In the genomic region with DNA sequence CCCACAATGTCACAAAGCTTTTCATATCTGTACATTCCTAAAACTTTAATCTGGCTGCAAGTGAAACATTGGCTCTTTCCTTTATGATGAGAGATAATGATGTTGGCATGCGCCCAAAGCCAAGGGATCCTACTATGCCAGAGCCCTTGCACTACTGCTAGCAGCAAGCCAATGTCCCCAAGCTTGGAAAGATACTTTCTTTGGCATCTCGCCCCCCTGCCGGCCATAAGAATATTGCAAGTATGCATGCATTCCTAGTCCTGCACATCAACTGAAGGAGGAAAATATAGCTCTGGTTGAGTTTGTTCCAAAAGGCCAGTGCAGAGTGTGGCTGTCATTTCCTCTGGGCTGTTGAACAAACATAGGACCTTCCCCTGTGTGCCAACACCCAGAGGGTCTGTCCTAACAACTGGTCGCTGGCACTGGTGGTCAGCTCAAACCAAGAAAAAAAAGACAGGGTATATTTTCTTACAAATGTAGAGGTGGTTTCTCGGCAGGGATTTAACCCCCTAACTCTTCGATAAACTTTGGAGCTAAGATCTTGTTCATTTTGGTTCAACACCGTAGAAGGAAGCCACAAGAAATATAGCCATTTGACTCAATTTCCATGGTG, we compare ENCODE assay signal across 8 cellular contexts. TPM values are rescaled to one million over a fixed set of nuclear protein-coding genes. Genes with fewer than 3 reads are reported as not detected.
DNase-seq lines count a peak whose midpoint lies in the region; ATAC-seq and TF ChIP-seq lines count a peak whose summit lies in the region.

No MANE protein-coding gene starts in this region.

- peak; percentile 60 for DNase-seq in DMS53 (lab: John Stamatoyannopoulos, UW)
- no peak for DNase-seq in DMS53 treated with DMSO at 0.1 percent for 48 hours (lab: John Stamatoyannopoulos, UW; ENCODE audit: unreplicated experiment)
- peak; percentile 52 for DNase-seq in HFFc6
- peak in 1 of 3 donors; percentile 25 for DNase-seq in T-helper 17 cell
- DNase-seq in effector memory CD8-positive, alpha-beta T cell: peak; percentile 18 to 50 (median 21)
- DNase-seq in neural progenitor cell (ENCODE audit: low spot score): peak; percentile 13

- no peaks in the 10 kb centered on the region for H3K27me3 ChIP-seq in neural progenitor cell

- H3K79me2 ChIP-seq in neural progenitor cell (ENCODE audit: low read depth): no peaks in the 10 kb centered on the region

- H4K20me1 ChIP-seq in neural progenitor cell (ENCODE audit: low read depth): no peaks in the 10 kb centered on the region

- H3F3A ChIP-seq in neural progenitor cell (ENCODE audit: low read depth): no peaks in the 10 kb centered on the region

- H3K4me3 Mint-ChIP-seq in HFFc6 (no peak overlapping the region), T-helper 17 cell (no peak overlapping the region), neural progenitor cell (no peak overlapping the region)
- H3K4me3 Mint-ChIP-seq in effector memory CD8-positive, alpha-beta T cell: no peak overlapping the region

- ATAC-seq in T-helper 17 cell: no peak
- no peak for ATAC-seq in effector memory CD8-positive, alpha-beta T cell (replicated peaks)
- ATAC-seq in HG03521 (IDR thresholded peaks at IDR 0.05; ENCODE audit: unreplicated experiment): no peak
- no peak for ATAC-seq in HG02588 (IDR thresholded peaks at IDR 0.05; ENCODE audit: unreplicated experiment)

- H3K27ac Mint-ChIP-seq in HFFc6 (no peak overlapping the region), T-helper 17 cell (peak overlapping the region; percentile 29), neural progenitor cell (no peak overlapping the region)
- H3K27ac Mint-ChIP-seq in effector memory CD8-positive, alpha-beta T cell: no peak overlapping the region

- H3K4me1 Mint-ChIP-seq in HFFc6 (ENCODE audit: low read depth) (peaks cover 62% of the 10 kb centered on the region), T-helper 17 cell (peaks cover 9% of the 10 kb centered on the region), neural progenitor cell (peaks cover 12% of the 10 kb centered on the region)
- H3K4me1 Mint-ChIP-seq in effector memory CD8-positive, alpha-beta T cell (ENCODE audit: low read depth in 2 of 2): peaks cover 14 to 15% of the 10 kb centered on the region in 2 donors

- no peak overlapping the region for H2AFZ ChIP-seq in neural progenitor cell (replicated peaks)

- H3K36me3 ChIP-seq in neural progenitor cell: no peaks in the 10 kb centered on the region

- H3K9me3 Mint-ChIP-seq in HFFc6 (no peaks in the 10 kb centered on the region), neural progenitor cell (no peaks in the 10 kb centered on the region)
- no peaks in the 10 kb centered on the region for H3K9me3 Mint-ChIP-seq in effector memory CD8-positive, alpha-beta T cell

- H3K4me3 ChIP-seq in neural progenitor cell: no peak overlapping the region

- TF ChIP-seq CTCF in HFFc6 (IDR thresholded peaks at IDR 0.05): peak; percentile 78
- TF ChIP-seq CTCF in neural progenitor cell (IDR thresholded peaks at IDR 0.05): peak; percentile 39

- no peak overlapping the region for H3K27ac ChIP-seq in neural progenitor cell

- H3K4me2 ChIP-seq in neural progenitor cell: no peak overlapping the region

- H3K9ac ChIP-seq in neural progenitor cell: no peak overlapping the region

- H3K9me3 ChIP-seq in T-helper 17 cell (ENCODE audit: control insufficient read depth, low read length, poor library complexity, severe bottlenecking): no peaks in the 10 kb centered on the region
- H3K9me3 ChIP-seq in neural progenitor cell (ENCODE audit: low read depth): no peaks in the 10 kb centered on the region

- H3K4me1 ChIP-seq in neural progenitor cell: no peaks in the 10 kb centered on the region

- H3K36me3 Mint-ChIP-seq in HFFc6 (ENCODE audit: low read depth) (no peaks in the 10 kb centered on the region), T-helper 17 cell (ENCODE audit: low read depth) (peaks cover 2% of the 10 kb centered on the region), neural progenitor cell (peaks cover 5% of the 10 kb centered on the region)
- H3K36me3 Mint-ChIP-seq in effector memory CD8-positive, alpha-beta T cell (ENCODE audit: insufficient read depth): peaks cover 45% of the 10 kb centered on the region

- H3K27me3 Mint-ChIP-seq in HFFc6 (ENCODE audit: insufficient read depth) (no peaks in the 10 kb centered on the region), T-helper 17 cell (no peaks in the 10 kb centered on the region), neural progenitor cell (ENCODE audit: insufficient read depth, low read depth) (no peaks in the 10 kb centered on the region)
- H3K27me3 Mint-ChIP-seq in effector memory CD8-positive, alpha-beta T cell: no peaks in the 10 kb centered on the region

RNA-seq across cellular contexts. Expression of a gene that starts 41.5 kb away (rescaled TPM):
- total RNA-seq in HFFc6 (2021; fragmentation: NEBNext Ultra II Directional; extraction: Animal tissue kit (Norgen Biotek cat#: 25700)): 1 to 10 TPM; 1.4 to 3.9 (median 1.8) TPM
- total RNA-seq in T-helper 17 cell (10 to 100 TPM; 11.0 to 19.5 TPM), neural progenitor cell (ENCODE audit: low replicate concordance) (6.4 and 7.1 TPM in 2 replicates)
